In genomic region chr1:178724386-178724733, GRCh38 we compare ENCODE assay signal across 8 cellular contexts. TPM values are rescaled to one million over a fixed set of nuclear protein-coding genes. Genes with fewer than 3 reads are reported as not detected.
DNase-seq lines count a peak whose midpoint lies in the region; ATAC-seq and TF ChIP-seq lines count a peak whose summit lies in the region.

No MANE protein-coding gene starts in this region.

- H3K9me3 Mint-ChIP-seq in naive B cell, result no peaks in the 10 kb centered on the region

- no peaks in the 10 kb centered on the region; the same call in 1 of the 2 replicates for H3K36me3 ChIP-seq in HUES48 (ENCODE audit: control insufficient read depth, insufficient read depth, low read length)

- TF ChIP-seq CTCF in AG04450 (IDR thresholded peaks at IDR 0.05; ENCODE audit: low read depth, low read length), result no peak

- H3K4me3 ChIP-seq in AG04450 (ENCODE audit: low read depth, low read length) (peak overlapping the region; percentile 78), HUES48 (ENCODE audit: low read depth, low read length) (peak overlapping the region; percentile 88)

- POLR2A ChIA-PET in AG04450 (lab: Yijun Ruan, JAX), result interaction anchor here (0.8 to 1.2 kb wide), 3 partner anchors 40 to 112 kb away, joined by 4 to 5 read pairs (median 4); no protein-coding TSS in a partner anchor

- no peak for DNase-seq in AG04450 (ENCODE audit: low read depth, low spot score)
- DNase-seq in caudate nucleus (lab: John Stamatoyannopoulos, UW), result peak in 1 of 61 donors; percentile 8
- DNase-seq in naive B cell, result no peak
- no peak for DNase-seq in globus pallidus (ENCODE audit: low spot score)
- DNase-seq in retina, result no peak
- no peak for DNase-seq in midbrain (lab: John Stamatoyannopoulos, UW)
- DNase-seq in dermis blood vessel endothelial cell, result no peak

- CTCF ChIA-PET in AG04450 (lab: Charles Lee), result no interaction called here

- H3K27ac ChIP-seq in AG04450 (ENCODE audit: low read depth, low read length) (no peak overlapping the region), HUES48 (ENCODE audit: low read depth, low read length) (peak overlapping the region; percentile 90), caudate nucleus (ENCODE audit: low read depth, low read length) (peak overlapping the region; percentile 80)

- H3K36me3 Mint-ChIP-seq in naive B cell, result peaks cover 6 to 19% of the 10 kb centered on the region in 2 donors

- peaks cover 29 to 66% (median 42%) of the 10 kb centered on the region in 3 donors for H3K4me1 Mint-ChIP-seq in naive B cell

- H3K4me3 Mint-ChIP-seq in naive B cell, result peak overlapping the region; percentile 88 to 100 (median 96)

- H3K27me3 ChIP-seq in AG04450 (ENCODE audit: control insufficient read depth, insufficient read depth, low read length), result no peaks in the 10 kb centered on the region
- 0 out of 2 replicates have a peak, but pooled peaks cover 6% of the 10 kb centered on the region for H3K27me3 ChIP-seq in HUES48 (ENCODE audit: control insufficient read depth, insufficient read depth, low read length)

- H3K9me3 ChIP-seq in AG04450 (ENCODE audit: control insufficient read depth, insufficient read depth, low read length) (no peaks in the 10 kb centered on the region; the same call in 1 of the 2 replicates), HUES48 (ENCODE audit: control insufficient read depth, insufficient read depth, low read length) (no peaks in the 10 kb centered on the region)

- H3K4me1 ChIP-seq in HUES48 (ENCODE audit: control insufficient read depth, insufficient read depth, low read length), result peaks cover 29% of the 10 kb centered on the region

- H3K9ac ChIP-seq in HUES48 (ENCODE audit: low read depth, low read length), result peak overlapping the region; percentile 41

- H3K27ac Mint-ChIP-seq in naive B cell, result peak overlapping the region; percentile 93 to 98 (median 98)

- no peaks in the 10 kb centered on the region for H3K27me3 Mint-ChIP-seq in naive B cell

- peak; percentile 22 to 24 for ATAC-seq in naive B cell (ENCODE audit: low read depth in 2 of 2)

RNA-seq across cellular contexts. Expression of gene RALGPS2, which starts 0.7 kb away (rescaled TPM):
- polyA plus RNA-seq in AG04450 (2011; rRNA removed) (61.5 and 67.2 TPM in 2 replicates), naive B cell (ENCODE audit: low read depth in 6 of 6) (100 to 1,000 TPM in 5 of 6 donors, 10 to 100 TPM in 1; 90.9 to 349 (median 298) TPM)
- 79.3 and 113 TPM in 2 replicates for polyA minus RNA-seq in AG04450 (2011; rRNA and poly(A)+ RNA removed)
- 38.5 and 57.9 TPM in 2 replicates for total RNA-seq in dermis blood vessel endothelial cell
